Comparison of ENCODE assay signal across 8 cellular contexts in genomic region chr18:79399275-79400081, GRCh38. TPM values are rescaled to one million over a fixed set of nuclear protein-coding genes. Genes with fewer than 3 reads are reported as not detected.
A peak's percentile ranks its signal among the peaks of the same experiment; 100 is the strongest.
DNase-seq lines count a peak whose midpoint lies in the region; ATAC-seq and TF ChIP-seq lines count a peak whose summit lies in the region.

No MANE protein-coding gene starts in this region.

- DNase-seq in GM23338 (ENCODE audit: low spot score) = no peak
- DNase-seq in fibroblast of the aortic adventitia (ENCODE audit: low read depth) = no peak
- no peak for DNase-seq in inferior parietal cortex (ENCODE audit: extremely low spot score)
- no peak for DNase-seq in D341Med (ENCODE audit: low spot score)
- no peak for DNase-seq in NCI-H510A treated with DMSO at 0.1 percent for 48 hours (lab: John Stamatoyannopoulos, UW)

- H3K79me2 ChIP-seq in GM23338 (replicated peaks; ENCODE audit: insufficient read depth) = no peaks in the 10 kb centered on the region

- no peaks in the 10 kb centered on the region for H3K36me3 ChIP-seq in GM23338 (ENCODE audit: insufficient read depth)
- no peaks in the 10 kb centered on the region for H3K36me3 ChIP-seq in rectal smooth muscle tissue (ENCODE audit: control insufficient read depth, insufficient read depth, low read length)

- H3K4me2 ChIP-seq in GM23338 = peak overlapping the region; percentile 81

- no peaks in the 10 kb centered on the region for H3K36me3 Mint-ChIP-seq in GM23338 (ENCODE audit: low read depth)

- H3K4me3 ChIP-seq in GM23338 = peak overlapping the region; percentile 64
- peak overlapping the region; percentile 47 for H3K4me3 ChIP-seq in WI38 (ENCODE audit: low read depth, low read length)
- peak overlapping the region; percentile 58 for H3K4me3 ChIP-seq in fibroblast of the aortic adventitia (ENCODE audit: low read depth, low read length)
- H3K4me3 ChIP-seq in rectal smooth muscle tissue (ENCODE audit: low read length) = peak overlapping the region; percentile 48

- peak; percentile 5 for ATAC-seq in GM23338
- ATAC-seq in GM19023 (IDR thresholded peaks at IDR 0.05; ENCODE audit: unreplicated experiment) = no peak

- H3K4me3 Mint-ChIP-seq in GM23338 = peak overlapping the region; percentile 65

- H3K4me1 ChIP-seq in GM23338 (ENCODE audit: insufficient read depth) (peaks cover 17% of the 10 kb centered on the region), rectal smooth muscle tissue (ENCODE audit: control insufficient read depth, insufficient read depth, low read length) (peaks cover 21% of the 10 kb centered on the region)

- TF ChIP-seq CTCF in GM23338 (conservative IDR thresholded peaks at IDR 0.05; ENCODE audit: low read depth in 2 of 2) = no peak
- no peak for TF ChIP-seq CTCF in WI38 (IDR thresholded peaks at IDR 0.05; ENCODE audit: low read depth, low read length)
- no peak for TF ChIP-seq CTCF in fibroblast of the aortic adventitia (IDR thresholded peaks at IDR 0.05; ENCODE audit: insufficient read depth, low read length)

- peaks cover 48% of the 10 kb centered on the region for H3K27me3 Mint-ChIP-seq in GM23338 (ENCODE audit: insufficient read depth, low read depth, poor library complexity)

- H3K27me3 ChIP-seq in GM23338 (ENCODE audit: insufficient read depth) (peaks cover 50% of the 10 kb centered on the region), rectal smooth muscle tissue (ENCODE audit: control insufficient read depth, insufficient read depth, low read length) (no peaks in the 10 kb centered on the region)

- no peaks in the 10 kb centered on the region for H3K9me2 ChIP-seq in GM23338 (ENCODE audit: insufficient read depth)

- H3K27ac ChIP-seq in GM23338 (ENCODE audit: low read depth) (no peak overlapping the region), rectal smooth muscle tissue (ENCODE audit: low read depth, low read length) (no peak overlapping the region)

- H3K4me1 Mint-ChIP-seq in GM23338 = peaks cover 19% of the 10 kb centered on the region

- H4K20me1 ChIP-seq in GM23338 (replicated peaks; ENCODE audit: insufficient read depth) = no peaks in the 10 kb centered on the region; the same call in 1 of the 2 replicates

- H2AFZ ChIP-seq in GM23338 = peak overlapping the region; percentile 69; the same call in 1 of the 2 replicates

- no peak overlapping the region for H3K27ac Mint-ChIP-seq in GM23338

- peaks cover 3% of the 10 kb centered on the region; the same call in 1 of the 3 replicates for H3K9me3 Mint-ChIP-seq in GM23338

- no peak overlapping the region for H3K9ac ChIP-seq in rectal smooth muscle tissue (ENCODE audit: low read length)

- H3F3A ChIP-seq in GM23338 (replicated peaks; ENCODE audit: low read depth) = peaks cover 8% of the 10 kb centered on the region; the same call in 1 of the 2 replicates

TF ChIP-seq in GM23338, 12 proteins besides CTCF, POLR2A, EP300 and RAD21:
- TF ChIP-seq ETS1 (IDR thresholded peaks at IDR 0.05) (no peak), EZH2 (IDR thresholded peaks at IDR 0.05; ENCODE audit: low read depth, unreplicated experiment) (peak; percentile 82)
TF ChIP-seq in GM23338: peak in this region for 1.

RNA-seq across cellular contexts. Expression of gene NFATC1, which starts 3.7 kb away (rescaled TPM):
- total RNA-seq in GM23338 (2014; rRNA removed; shearing (Covaris generic)) = 5.0 and 6.4 TPM in 2 replicates
- 2.7 and 3.9 TPM in 2 replicates for polyA plus RNA-seq in GM23338 (2016; fragmentation: Nextera tagmentation; extraction: Ambion mirVana)
- 2.0 and 3.0 TPM in 2 replicates for total RNA-seq in fibroblast of the aortic adventitia (ENCODE audit: low replicate concordance)
